8 cellular contexts compared by ENCODE assay signal in the genomic region with DNA sequence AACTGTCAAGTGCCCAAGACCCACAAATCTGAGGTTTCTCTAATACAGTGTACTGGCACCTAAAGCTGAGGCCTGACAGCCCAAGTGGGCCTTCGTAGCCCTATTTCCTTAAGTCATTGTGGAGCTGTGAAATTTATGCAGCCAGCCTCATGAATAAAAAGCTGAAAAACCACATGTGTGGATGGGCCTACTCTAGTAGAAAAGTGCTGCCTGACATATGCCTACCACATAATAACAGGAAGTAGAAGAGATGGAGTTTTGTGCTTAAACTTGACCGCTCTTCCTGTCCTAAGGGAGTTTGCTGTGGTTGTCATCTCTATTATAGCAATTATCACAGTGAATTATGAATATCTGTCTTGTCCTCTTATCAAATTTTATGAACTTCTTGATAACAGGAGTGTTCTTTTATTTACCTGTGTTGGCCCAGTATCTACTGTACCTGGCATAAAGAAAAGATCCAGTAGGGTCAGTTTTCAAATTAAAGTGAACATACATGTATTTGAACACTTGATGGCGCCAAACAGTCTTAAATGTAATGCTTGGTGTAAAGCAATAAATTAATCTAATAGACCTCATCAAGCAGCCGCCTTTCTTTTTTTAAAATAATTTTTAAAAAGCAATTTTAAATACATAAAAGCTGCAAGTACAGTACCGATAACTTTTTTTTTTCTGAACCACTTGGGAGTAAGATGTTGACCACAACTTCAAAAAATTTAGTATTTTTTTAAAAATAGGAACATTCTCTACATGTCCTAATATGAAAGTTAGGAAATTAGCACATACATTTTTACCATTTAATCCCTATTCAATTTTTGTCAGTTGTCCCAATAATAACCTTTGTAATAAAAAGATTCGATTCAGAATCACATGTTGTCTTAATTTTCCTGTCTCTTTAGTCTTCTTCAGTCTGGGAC. TPM values are rescaled to one million over a fixed set of nuclear protein-coding genes. Genes with fewer than 3 reads are reported as not detected.
DNase-seq lines count a peak whose midpoint lies in the region; ATAC-seq, FAIRE-seq and TF ChIP-seq lines count a peak whose summit lies in the region.

No MANE protein-coding gene starts in this region.

- DNase-seq in activated CD4-positive, alpha-beta T cell treated with anti-CD3 and anti-CD28 coated beads, Interleukin-2, amount 10 ng/mL, durations not matched to agents 24 days and 14 days, result peak; percentile 58
- DNase-seq in activated CD4-positive, alpha-beta T cell treated with anti-CD3 and anti-CD28 coated beads, Interleukin-2, amount 50 U/mL, for 4 hours, result no peak
- peak; percentile 15 for DNase-seq in H54 (ENCODE audit: insufficient read length, low spot score)
- peak; percentile 79 for DNase-seq in NAMALWA (ENCODE audit: low spot score)
- DNase-seq in SK-N-SH, result peak; percentile 49
- peak; percentile 7 to 30 for DNase-seq in foreskin keratinocyte
- DNase-seq in retina, result peak; percentile 36

- no peaks in the 10 kb centered on the region for H3K4me1 Mint-ChIP-seq in activated CD4-positive, alpha-beta T cell treated with anti-CD3 and anti-CD28 coated beads, Interleukin-2, amount 10 ng/mL, durations not matched to agents 24 days and 14 days

- H3K4me2 ChIP-seq in SK-N-SH, result no peak overlapping the region

- peaks cover 4% of the 10 kb centered on the region for H3F3A ChIP-seq in SK-N-SH (replicated peaks; ENCODE audit: insufficient read depth)

- H3K36me3 ChIP-seq in SK-N-SH (replicated peaks in 1 of 2; ENCODE audit: control insufficient read depth in 1 of 2, insufficient read depth in 2 of 2, low read length in 1 of 2), result peaks cover 4 to 22% of the 10 kb centered on the region in 2 experiments

- ATAC-seq in foreskin keratinocyte, result peak; percentile 81
- ATAC-seq in GM19455 (IDR thresholded peaks at IDR 0.05; ENCODE audit: unreplicated experiment), result no peak

- TF ChIP-seq RAD21 in SK-N-SH (IDR thresholded peaks at IDR 0.05; ENCODE audit: low read length), result peak; percentile 70

- no peaks in the 10 kb centered on the region for H3K9me2 ChIP-seq in SK-N-SH

- CTCF ChIA-PET in SK-N-SH (lab: Yijun Ruan, JAX), result interaction anchor here (0.6 to 1.9 kb wide), 19 partner anchors 11 to 1512 kb away, joined by 3 to 14 read pairs (median 3); a partner anchor contains a TSS

- no peaks in the 10 kb centered on the region for H3K27me3 Mint-ChIP-seq in activated CD4-positive, alpha-beta T cell treated with anti-CD3 and anti-CD28 coated beads, Interleukin-2, amount 10 ng/mL, durations not matched to agents 24 days and 14 days

- no peaks in the 10 kb centered on the region for H3K79me2 ChIP-seq in SK-N-SH (ENCODE audit: insufficient read depth)

- no peaks in the 10 kb centered on the region for H4K20me1 ChIP-seq in SK-N-SH (ENCODE audit: insufficient read depth)

- H3K27ac Mint-ChIP-seq in activated CD4-positive, alpha-beta T cell treated with anti-CD3 and anti-CD28 coated beads, Interleukin-2, amount 10 ng/mL, durations not matched to agents 24 days and 14 days, result no peak overlapping the region

- no peaks in the 10 kb centered on the region for H3K27me3 ChIP-seq in SK-N-SH (ENCODE audit: insufficient read depth)
- H3K27me3 ChIP-seq in foreskin keratinocyte, result no peaks in the 10 kb centered on the region

- peaks cover 2% of the 10 kb centered on the region for H3K36me3 Mint-ChIP-seq in activated CD4-positive, alpha-beta T cell treated with anti-CD3 and anti-CD28 coated beads, Interleukin-2, amount 10 ng/mL, durations not matched to agents 24 days and 14 days (ENCODE audit: low read depth)

- H3K27ac ChIP-seq in SK-N-SH (ENCODE audit: low read depth in 2 of 2, low read length in 1 of 2), result no peak overlapping the region
- no peak overlapping the region for H3K27ac ChIP-seq in foreskin keratinocyte

- TF ChIP-seq CTCF in SK-N-SH (IDR thresholded peaks at IDR 0.05) (peak; percentile 75), foreskin keratinocyte (conservative IDR thresholded peaks at IDR 0.05) (peak; percentile 71)

- intact Hi-C loops in activated CD4-positive, alpha-beta T cell treated with anti-CD3 and anti-CD28 coated beads, Interleukin-2, amount 10 ng/mL, durations not matched to agents 24 days and 14 days (cut with micrococcal nuclease), result loop anchor here (1.0 to 5.0 kb wide), 2 partner anchors 109 to 273 kb away; no protein-coding TSS in a partner anchor

- no peak for TF ChIP-seq POLR2A in H54 (IDR thresholded peaks at IDR 0.05; ENCODE audit: low read depth, low read length)

- H3K4me1 ChIP-seq in SK-N-SH (ENCODE audit: control insufficient read depth in 1 of 2, insufficient read depth in 2 of 2, low read depth in 1 of 2, low read length in 1 of 2), result no peaks in the 10 kb centered on the region
- H3K4me1 ChIP-seq in foreskin keratinocyte, result no peaks in the 10 kb centered on the region

- H3K4me3 ChIP-seq in SK-N-SH (ENCODE audit: low read depth in 2 of 2, low read length in 1 of 2), result no peak overlapping the region

- no peaks in the 10 kb centered on the region for H3K9me3 Mint-ChIP-seq in activated CD4-positive, alpha-beta T cell treated with anti-CD3 and anti-CD28 coated beads, Interleukin-2, amount 10 ng/mL, durations not matched to agents 24 days and 14 days

- H3K4me3 Mint-ChIP-seq in activated CD4-positive, alpha-beta T cell treated with anti-CD3 and anti-CD28 coated beads, Interleukin-2, amount 10 ng/mL, durations not matched to agents 24 days and 14 days, result no peak overlapping the region

- 53% methylated on average over 6 of the region's 6 CpGs for WGBS in SK-N-SH (ENCODE audit: low lambda C conversion rate)

- no peaks in the 10 kb centered on the region for H3K9me3 ChIP-seq in SK-N-SH

- H3K9ac ChIP-seq in SK-N-SH, result no peak overlapping the region

- no peak for TF ChIP-seq EP300 in SK-N-SH (IDR thresholded peaks at IDR 0.05; ENCODE audit: borderline replicate concordance in 1 of 2, low read depth in 1 of 2, low read length in 1 of 2)

- H2AFZ ChIP-seq in SK-N-SH (ENCODE audit: low read depth), result no peak overlapping the region

- FAIRE-seq in H54 (lab: Jason Lieb, UNC), result peak; percentile 99

- POLR2A ChIA-PET in SK-N-SH (lab: Yijun Ruan, JAX), result no interaction called here

TF ChIP-seq in SK-N-SH, 30 proteins besides CTCF, POLR2A, EP300 and RAD21 (continues in another document):
- no peak for TF ChIP-seq FOSL2 (IDR thresholded peaks at IDR 0.05; ENCODE audit: borderline replicate concordance, low read depth)
- TF ChIP-seq TCF12 (IDR thresholded peaks at IDR 0.05), result no peak
- TF ChIP-seq JUND (IDR thresholded peaks at IDR 0.05), result no peak
- TF ChIP-seq, protein P1, sequence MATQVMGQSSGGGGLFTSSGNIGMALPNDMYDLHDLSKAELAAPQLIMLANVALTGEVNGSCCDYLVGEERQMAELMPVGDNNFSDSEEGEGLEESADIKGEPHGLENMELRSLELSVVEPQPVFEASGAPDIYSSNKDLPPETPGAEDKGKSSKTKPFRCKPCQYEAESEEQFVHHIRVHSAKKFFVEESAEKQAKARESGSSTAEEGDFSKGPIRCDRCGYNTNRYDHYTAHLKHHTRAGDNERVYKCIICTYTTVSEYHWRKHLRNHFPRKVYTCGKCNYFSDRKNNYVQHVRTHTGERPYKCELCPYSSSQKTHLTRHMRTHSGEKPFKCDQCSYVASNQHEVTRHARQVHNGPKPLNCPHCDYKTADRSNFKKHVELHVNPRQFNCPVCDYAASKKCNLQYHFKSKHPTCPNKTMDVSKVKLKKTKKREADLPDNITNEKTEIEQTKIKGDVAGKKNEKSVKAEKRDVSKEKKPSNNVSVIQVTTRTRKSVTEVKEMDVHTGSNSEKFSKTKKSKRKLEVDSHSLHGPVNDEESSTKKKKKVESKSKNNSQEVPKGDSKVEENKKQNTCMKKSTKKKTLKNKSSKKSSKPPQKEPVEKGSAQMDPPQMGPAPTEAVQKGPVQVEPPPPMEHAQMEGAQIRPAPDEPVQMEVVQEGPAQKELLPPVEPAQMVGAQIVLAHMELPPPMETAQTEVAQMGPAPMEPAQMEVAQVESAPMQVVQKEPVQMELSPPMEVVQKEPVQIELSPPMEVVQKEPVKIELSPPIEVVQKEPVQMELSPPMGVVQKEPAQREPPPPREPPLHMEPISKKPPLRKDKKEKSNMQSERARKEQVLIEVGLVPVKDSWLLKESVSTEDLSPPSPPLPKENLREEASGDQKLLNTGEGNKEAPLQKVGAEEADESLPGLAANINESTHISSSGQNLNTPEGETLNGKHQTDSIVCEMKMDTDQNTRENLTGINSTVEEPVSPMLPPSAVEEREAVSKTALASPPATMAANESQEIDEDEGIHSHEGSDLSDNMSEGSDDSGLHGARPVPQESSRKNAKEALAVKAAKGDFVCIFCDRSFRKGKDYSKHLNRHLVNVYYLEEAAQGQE (IDR thresholded peaks at IDR 0.05; ENCODE audit: low read depth, low read length), result no peak
- no peak for TF ChIP-seq GABPA (IDR thresholded peaks at IDR 0.05; ENCODE audit: low read depth)
- TF ChIP-seq, protein P2, sequence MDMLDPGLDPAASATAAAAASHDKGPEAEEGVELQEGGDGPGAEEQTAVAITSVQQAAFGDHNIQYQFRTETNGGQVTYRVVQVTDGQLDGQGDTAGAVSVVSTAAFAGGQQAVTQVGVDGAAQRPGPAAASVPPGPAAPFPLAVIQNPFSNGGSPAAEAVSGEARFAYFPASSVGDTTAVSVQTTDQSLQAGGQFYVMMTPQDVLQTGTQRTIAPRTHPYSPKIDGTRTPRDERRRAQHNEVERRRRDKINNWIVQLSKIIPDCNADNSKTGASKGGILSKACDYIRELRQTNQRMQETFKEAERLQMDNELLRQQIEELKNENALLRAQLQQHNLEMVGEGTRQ (IDR thresholded peaks at IDR 0.05; ENCODE audit: borderline replicate concordance, low read depth, low read length), result no peak

RNA-seq across cellular contexts. Expression of a gene that starts 51.0 kb away (rescaled TPM):
- 17.3 and 17.4 TPM in 2 replicates for total RNA-seq in activated CD4-positive, alpha-beta T cell treated with anti-CD3 and anti-CD28 coated beads, Interleukin-2, amount 10 ng/mL, durations not matched to agents 24 days and 14 days
- 5.3 and 9.9 TPM in 2 replicates for polyA plus RNA-seq in SK-N-SH (2012; rRNA removed)
- 6.4 and 7.2 TPM in 2 replicates for polyA plus RNA-seq in SK-N-SH (2012; cell fraction: cytosol; rRNA removed)
- 7.5 and 15.6 TPM in 2 replicates for polyA plus RNA-seq in SK-N-SH (2012; cell fraction: nucleus; rRNA removed)
- 16.2 and 18.3 TPM in 2 replicates for total RNA-seq in foreskin keratinocyte
- polyA plus RNA-seq in foreskin keratinocyte, result 4.1 and 5.2 TPM in 2 replicates

RNA-seq across cellular contexts. Expression of a gene that starts 53.3 kb away (rescaled TPM):
- not detected in 2 replicates for total RNA-seq in activated CD4-positive, alpha-beta T cell treated with anti-CD3 and anti-CD28 coated beads, Interleukin-2, amount 10 ng/mL, durations not matched to agents 24 days and 14 days
- 0.15 and 0.47 TPM in 2 replicates for polyA plus RNA-seq in SK-N-SH (2012; rRNA removed)
- polyA plus RNA-seq in SK-N-SH (2012; cell fraction: cytosol; rRNA removed), result not detected in 2 replicates
- 0.27 and 0.71 TPM in 2 replicates for polyA plus RNA-seq in SK-N-SH (2012; cell fraction: nucleus; rRNA removed)
- not detected in 2 replicates for total RNA-seq in foreskin keratinocyte
- not detected in 2 replicates for polyA plus RNA-seq in foreskin keratinocyte

Comparison
In these comparisons a context has a peak if more than half of its experiments do, and no peak if none do; other contexts are left out.
1. DNase-seq: peak in activated CD4-positive, alpha-beta T cell treated with anti-CD3 and anti-CD28 coated beads, Interleukin-2, amount 10 ng/mL, durations not matched to agents 24 days and 14 days (single experiment), H54 (single experiment), NAMALWA (single experiment), SK-N-SH (single experiment), foreskin keratinocyte (2 of 2) and retina (single experiment); none in activated CD4-positive, alpha-beta T cell treated with anti-CD3 and anti-CD28 coated beads, Interleukin-2, amount 50 U/mL, for 4 hours (0 of 2).